In the genomic region with DNA sequence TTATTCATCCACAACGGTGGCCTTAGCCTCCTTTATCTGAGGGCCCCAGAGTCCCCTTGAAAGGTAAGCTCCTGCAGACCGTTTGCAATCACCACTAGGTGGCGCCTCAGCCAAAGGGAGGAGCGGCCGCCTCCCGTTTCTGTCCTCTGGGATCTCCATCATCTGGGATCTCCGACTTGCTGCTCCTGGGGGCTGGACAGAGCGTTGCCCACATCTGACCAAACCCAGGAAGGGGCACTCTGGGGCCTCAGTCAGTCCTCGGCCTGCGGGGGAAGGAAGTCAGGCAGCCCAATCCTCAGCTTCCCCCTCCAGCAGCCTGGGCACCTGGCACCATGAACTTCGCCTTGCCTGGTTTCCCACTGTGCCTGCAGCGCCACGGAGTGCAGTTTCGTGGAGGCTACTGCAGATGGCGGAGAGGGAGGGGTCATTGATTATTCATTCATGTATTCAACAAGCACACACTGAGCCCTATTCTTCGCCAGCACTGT, we compare ENCODE assay signal across 8 cellular contexts. TPM values are rescaled to one million over a fixed set of nuclear protein-coding genes. Genes with fewer than 3 reads are reported as not detected.
DNase-seq lines count a peak whose midpoint lies in the region; TF ChIP-seq lines count a peak whose summit lies in the region.

No MANE protein-coding gene starts in this region.

- intact Hi-C loops in mammary epithelial cell (cut with micrococcal nuclease), result loop anchor here (1.0 to 5.0 kb wide), 4 partner anchors 178 to 845 kb away; no protein-coding TSS in a partner anchor

- 17% methylated on average over 14 of the region's 16 CpGs for WGBS in mammary epithelial cell (ENCODE audit: low coverage, missing lambda C conversion rate)

- H3K27ac ChIP-seq in 22Rv1 (no peak overlapping the region), VCaP (no peak overlapping the region), mammary epithelial cell (ENCODE audit: insufficient read depth, low read depth, low read length) (no peak overlapping the region)

- H3K36me3 ChIP-seq in mammary epithelial cell (ENCODE audit: insufficient read depth, low read length), result no peaks in the 10 kb centered on the region

- H3K79me2 ChIP-seq in mammary epithelial cell (ENCODE audit: insufficient read depth, low read length), result no peaks in the 10 kb centered on the region

- H3K9me3 ChIP-seq in mammary epithelial cell (replicated peaks; ENCODE audit: insufficient read depth, low read length), result no peaks in the 10 kb centered on the region

- H3K27me3 ChIP-seq in mammary epithelial cell (ENCODE audit: insufficient read depth, low read length), result peaks cover 5% of the 10 kb centered on the region

- no peak overlapping the region for H3K9ac ChIP-seq in mammary epithelial cell (ENCODE audit: insufficient read depth, low read length)

- H4K20me1 ChIP-seq in mammary epithelial cell (ENCODE audit: insufficient read depth, low read length), result no peaks in the 10 kb centered on the region

- no peak overlapping the region for H3K4me3 ChIP-seq in GM12865 (ENCODE audit: low read depth, low read length)
- no peak overlapping the region for H3K4me3 ChIP-seq in mammary epithelial cell (replicated peaks in 1 of 3; ENCODE audit: insufficient read depth in 1 of 3, low read depth in 2 of 3, low read length in 3 of 3)

- dilution Hi-C loops in mammary epithelial cell (cut with HindIII; ENCODE audit: low sequenced_read_pairs), result no loop called here

- H3K4me1 ChIP-seq in mammary epithelial cell (ENCODE audit: insufficient read depth, low read length), result no peaks in the 10 kb centered on the region

- DNase-seq in GM12865 (ENCODE audit: low read depth), result peak; percentile 65
- peak; percentile 67 for DNase-seq in NCI-H2029 (lab: John Stamatoyannopoulos, UW)
- peak; percentile 32 for DNase-seq in mammary epithelial cell
- DNase-seq in kidney glomerular epithelial cell (lab: John Stamatoyannopoulos, UW), result peak; percentile 54
- DNase-seq in stimulated activated CD4-positive, alpha-beta T cell treated with anti-CD3 and anti-CD28 coated beads, Interleukin-4, amount 100 ng/mL, for 1 hour, result peak; percentile 58
- no peak for DNase-seq in epidermal melanocyte (ENCODE audit: insufficient read length, low spot score)

- TF ChIP-seq CTCF in 22Rv1 (IDR thresholded peaks at IDR 0.05), result peak; percentile 95
- peak; percentile 82 for TF ChIP-seq CTCF in GM12865 (IDR thresholded peaks at IDR 0.05; ENCODE audit: insufficient read depth, low read depth, low read length, missing control alignments)
- peak; percentile 94 for TF ChIP-seq CTCF in VCaP (conservative IDR thresholded peaks at IDR 0.05)
- TF ChIP-seq CTCF in mammary epithelial cell (conservative IDR thresholded peaks at IDR 0.05 in 1 of 2, IDR thresholded peaks at IDR 0.05 in 1 of 2; ENCODE audit: extremely low read depth in 1 of 2, insufficient read depth in 1 of 2, low read depth in 1 of 2, low read length in 2 of 2), result peak; percentile 75 to 87

- in situ Hi-C loops in mammary epithelial cell (cut with MboI; ENCODE audit: low sequenced_read_pairs in 2 of 2), result loop anchor here (5.0 to 25.0 kb wide), 3 partner anchors 180 to 398 kb away; partner anchors contain the start of gene SYT13 (in 1 of the 2)

- BruUV-seq in mammary epithelial cell (replicated peaks; lab: Mats Ljungman, UMichigan), result no TSS peak

- H2AFZ ChIP-seq in mammary epithelial cell (ENCODE audit: low read depth, low read length), result no peak overlapping the region

- CTCF ChIA-PET in mammary epithelial cell (lab: Charles Lee; ENCODE audit: low non-redundant PET), result interaction anchor here (0.6 to 1.2 kb wide), 2 partner anchors 97 to 178 kb away, joined by 3 to 4 read pairs; no protein-coding TSS in a partner anchor

- peak overlapping the region; percentile 19 for H3K4me2 ChIP-seq in mammary epithelial cell (ENCODE audit: insufficient read depth, low read depth, low read length)

RNA-seq across cellular contexts. Expression of gene TP53I11, which starts 23.5 kb away (rescaled TPM):
- 10 to 100 TPM; 23.2 to 23.5 TPM for total RNA-seq in mammary epithelial cell
- polyA plus RNA-seq in mammary epithelial cell, result 7.3 TPM
- polyA minus RNA-seq in mammary epithelial cell, result 29.3 TPM
